24 cellular contexts compared by ENCODE assay signal in genomic region chr9:121818016-121818661, GRCh38.
"Had no signal": no experiment of that assay in that cellular context is flagged by ENCODE, and none has a peak within 500 bp of the region (broad histone marks: within the 10 kb centered on the region; RNA-seq: fewer than 3 reads in every experiment).

No MANE protein-coding gene starts in this region.

- H3K4me3 ChIP-seq: cardiac muscle cell, hepatocyte, left ventricle myocardium inferior, stomach, suprapubic skin, tibial nerve, vagina had no signal

- H3K79me2 ChIP-seq: hepatocyte had no signal

- H3K9me3 ChIP-seq: left ventricle myocardium inferior, stomach, suprapubic skin, tibial nerve, vagina had no signal

- H3K27me3 Mint-ChIP-seq: activated naive CD8-positive, alpha-beta T cell treated with anti-CD3 and anti-CD28 coated beads, Interleukin-2, amount 50 U/mL, for 24 hours had no signal

- H2AFZ ChIP-seq: hepatocyte had no signal

- H3K36me3 ChIP-seq: cardiac muscle cell, left ventricle myocardium inferior, suprapubic skin, vagina, WERI-Rb-1 had no signal

- ATAC-seq: activated CD8-positive, alpha-beta T cell treated with anti-CD3 and anti-CD28 coated beads, Interleukin-2, amount 10 ng/mL, durations not matched to agents 7 days and 5 days; activated naive CD8-positive, alpha-beta T cell treated with anti-CD3 and anti-CD28 coated beads, Interleukin-2, amount 50 U/mL, for 24 hours; esophagus mucosa had no signal

- H3K4me1 ChIP-seq: suprapubic skin had no signal

- H3K4me2 ChIP-seq: hepatocyte had no signal

- H3K4me3 Mint-ChIP-seq: activated CD8-positive, alpha-beta T cell treated with anti-CD3 and anti-CD28 coated beads, Interleukin-2, amount 10 ng/mL, durations not matched to agents 7 days and 5 days; activated naive CD8-positive, alpha-beta T cell treated with anti-CD3 and anti-CD28 coated beads, Interleukin-2, amount 50 U/mL, for 24 hours; activated T-helper 1 cell treated with anti-CD3 and anti-CD28 coated beads, Interleukin-12 subunit alpha, Interleukin-12 subunit beta, Interleukin-2, Interleukin-4 antibody, amounts not matched to agents 30 ng/mL and 10 ng/mL and 1 ng/mL, durations not matched to agents 14 hours and 24 hours and 36 hours; nephron had no signal

- H3K27ac Mint-ChIP-seq: activated CD8-positive, alpha-beta T cell treated with anti-CD3 and anti-CD28 coated beads, Interleukin-2, amount 10 ng/mL, durations not matched to agents 7 days and 5 days; activated naive CD8-positive, alpha-beta T cell treated with anti-CD3 and anti-CD28 coated beads, Interleukin-2, amount 50 U/mL, for 24 hours; activated T-helper 1 cell treated with anti-CD3 and anti-CD28 coated beads, Interleukin-12 subunit alpha, Interleukin-12 subunit beta, Interleukin-2, Interleukin-4 antibody, amounts not matched to agents 30 ng/mL and 10 ng/mL and 1 ng/mL, durations not matched to agents 14 hours and 24 hours and 36 hours; nephron; progenitor cell of endocrine pancreas had no signal

- H3K4me1 Mint-ChIP-seq: activated naive CD8-positive, alpha-beta T cell treated with anti-CD3 and anti-CD28 coated beads, Interleukin-2, amount 50 U/mL, for 24 hours had no signal

- H3K27me3 ChIP-seq: cardiac muscle cell, hepatocyte, stomach, suprapubic skin, tibial nerve, vagina had no signal

- H3K9me3 Mint-ChIP-seq: activated naive CD8-positive, alpha-beta T cell treated with anti-CD3 and anti-CD28 coated beads, Interleukin-2, amount 50 U/mL, for 24 hours; activated T-helper 1 cell treated with anti-CD3 and anti-CD28 coated beads, Interleukin-12 subunit alpha, Interleukin-12 subunit beta, Interleukin-2, Interleukin-4 antibody, amounts not matched to agents 30 ng/mL and 10 ng/mL and 1 ng/mL, durations not matched to agents 14 hours and 24 hours and 36 hours; nephron had no signal

- DNase-seq: activated CD4-positive, alpha-beta T cell treated with anti-CD3 and anti-CD28 coated beads for 1 hour; activated CD4-positive, alpha-beta T cell treated with anti-CD3 and anti-CD28 coated beads, Interleukin-2, amount 50 U/mL, for 1 hour; activated CD8-positive, alpha-beta T cell treated with anti-CD3 and anti-CD28 coated beads, Interleukin-2, amount 10 ng/mL, durations not matched to agents 7 days and 5 days; activated gamma-delta T cell; activated naive CD4-positive, alpha-beta T cell treated with anti-CD3 and anti-CD28 coated beads, Interleukin-2, amount 50 U/mL, for 16 hours; activated naive CD8-positive, alpha-beta T cell treated with anti-CD3 and anti-CD28 coated beads, Interleukin-2, amount 50 U/mL, for 24 hours; effector memory CD4-positive, alpha-beta T cell; foreskin melanocyte; left ventricle myocardium inferior; mammary epithelial cell; occipital lobe; stimulated activated CD4-positive, alpha-beta T cell treated with anti-CD3 and anti-CD28 coated beads, Interleukin-4, amount 100 ng/mL, for 24 hours; stomach; T-helper 1 cell; WERI-Rb-1 had no signal

- H3K27ac ChIP-seq: cardiac muscle cell, hepatocyte, left ventricle myocardium inferior, stomach, suprapubic skin, tibial nerve, vagina, WERI-Rb-1 had no signal
